ENCODE assay signal across 19 cellular contexts in the genomic region with DNA sequence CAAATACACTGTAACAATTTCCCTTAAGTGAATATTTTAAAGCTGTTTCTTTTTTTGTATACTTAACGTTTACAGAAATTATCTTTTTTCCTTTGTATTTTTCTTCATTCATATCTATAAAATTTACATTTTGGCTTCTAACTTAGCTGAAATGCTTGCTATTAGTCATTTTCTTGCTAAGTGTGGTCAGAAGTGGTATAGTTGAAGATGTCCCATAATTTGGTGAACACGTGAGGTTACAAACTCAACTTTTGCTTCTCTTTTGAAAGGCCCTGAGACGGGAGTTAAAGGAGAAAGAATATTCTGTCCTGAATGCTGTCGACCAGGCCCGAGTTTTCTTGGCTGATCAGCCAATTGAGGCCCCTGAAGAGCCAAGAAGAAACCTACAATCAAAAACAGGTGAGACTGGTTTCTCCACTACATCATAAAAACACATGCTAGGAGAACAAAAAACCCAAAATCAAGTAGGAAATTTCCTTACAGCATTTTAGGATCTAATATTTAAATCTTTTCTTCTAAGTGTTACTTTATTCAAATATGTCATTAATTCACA.
DNase-seq lines count a peak whose midpoint lies in the region; ATAC-seq, FAIRE-seq and TF ChIP-seq lines count a peak whose summit lies in the region.
"Had no signal": no experiment of that assay in that cellular context is flagged by ENCODE, and none has a peak within 500 bp of the region (broad histone marks: within the 10 kb centered on the region; RNA-seq: fewer than 3 reads in every experiment).

No MANE protein-coding gene starts in this region.

- ATAC-seq in GM19395 (IDR thresholded peaks at IDR 0.05; ENCODE audit: unreplicated experiment) (peak; percentile 60), HG03432 (IDR thresholded peaks at IDR 0.05; ENCODE audit: unreplicated experiment) (peak; percentile 57)
- ATAC-seq: gastrocnemius medialis, T-helper 17 cell had no signal

- no peak overlapping the region for H3K4me3 ChIP-seq in DOHH2 (ENCODE audit: low read length)
- H3K4me3 ChIP-seq: gastrocnemius medialis, mucosa of descending colon, testis had no signal

- H3K4me2 ChIP-seq in DOHH2 (ENCODE audit: low read length): peak overlapping the region; percentile 28

- no peaks in the 10 kb centered on the region for H3K27me3 ChIP-seq in DOHH2 (ENCODE audit: control insufficient read depth, low read length)
- H3K27me3 ChIP-seq: gastrocnemius medialis, testis had no signal

- no peaks in the 10 kb centered on the region for H3F3A ChIP-seq in DOHH2 (ENCODE audit: control insufficient read depth, insufficient read depth)

- peaks cover 19% of the 10 kb centered on the region for H3K36me3 Mint-ChIP-seq in activated naive CD8-positive, alpha-beta T cell

- H3K36me3 ChIP-seq in DOHH2 (ENCODE audit: control insufficient read depth, low read length): no peaks in the 10 kb centered on the region

- H3K27ac ChIP-seq in DOHH2 (ENCODE audit: low read depth, low read length): no peak overlapping the region
- H3K27ac ChIP-seq: gastrocnemius medialis, RWPE1, testis had no signal

- H3K27me3 Mint-ChIP-seq in activated naive CD8-positive, alpha-beta T cell: no peaks in the 10 kb centered on the region
- H3K27me3 Mint-ChIP-seq: T-helper 17 cell had no signal

- H3K4me1 Mint-ChIP-seq in activated naive CD8-positive, alpha-beta T cell (ENCODE audit: low read depth): peaks cover 42% of the 10 kb centered on the region

- H3K9me3 ChIP-seq in DOHH2 (ENCODE audit: control insufficient read depth, insufficient read depth, low read length): no peaks in the 10 kb centered on the region
- H3K9me3 ChIP-seq: Caco-2, gastrocnemius medialis, mucosa of descending colon, testis had no signal

- peaks cover 15% of the 10 kb centered on the region for H3K4me1 ChIP-seq in DOHH2 (ENCODE audit: control insufficient read depth, low read length)
- H3K4me1 ChIP-seq: Caco-2, gastrocnemius medialis, testis had no signal

- H3K9me2 ChIP-seq in DOHH2 (replicated peaks; ENCODE audit: control insufficient read depth, low read length): no peaks in the 10 kb centered on the region

- H3K4me3 Mint-ChIP-seq in activated naive CD8-positive, alpha-beta T cell: peak overlapping the region; percentile 12
- H3K4me3 Mint-ChIP-seq: T-helper 17 cell had no signal

- no peak for TF ChIP-seq CTCF in DOHH2 (IDR thresholded peaks at IDR 0.05; ENCODE audit: low read depth, low read length, poor library complexity, severe bottlenecking)
- no peak for TF ChIP-seq CTCF in D721Med (IDR thresholded peaks at IDR 0.05; ENCODE audit: insufficient read depth, missing control alignments)

- no peak for DNase-seq in UCSD-AML1 (lab: John Stamatoyannopoulos, UW; ENCODE audit: unreplicated experiment)
- DNase-seq in occipital lobe (lab: John Stamatoyannopoulos, UW): no peak
- DNase-seq in D721Med (ENCODE audit: insufficient read length, low spot score): no peak
- no peak for DNase-seq in activated naive CD4-positive, alpha-beta T cell treated with Interleukin-2 at 50 U/mL for 16 hours
- DNase-seq: activated effector memory CD4-positive, alpha-beta T cell treated with anti-CD3 and anti-CD28 coated beads, Interleukin-2, amount 50 U/mL, for 16 hours; effector CD8-positive, alpha-beta T cell; gastrocnemius medialis; mucosa of descending colon; posterior cingulate gyrus; stimulated activated CD4-positive, alpha-beta T cell treated with anti-CD3 and anti-CD28 coated beads, Interleukin-12 subunit alpha, Interleukin-12 subunit beta, amount 100 ng/mL, for 4 hours; T-helper 17 cell; testis had no signal

- no peaks in the 10 kb centered on the region for H3K9me3 Mint-ChIP-seq in activated naive CD8-positive, alpha-beta T cell (ENCODE audit: low read depth)

- H4K20me1 ChIP-seq in DOHH2 (ENCODE audit: control insufficient read depth, insufficient read depth, low read depth, low read length): no peaks in the 10 kb centered on the region

- no peak for FAIRE-seq in D721Med (lab: Jason Lieb, UNC)
- FAIRE-seq: HTR-8/SVneo had no signal

- peak overlapping the region; percentile 69 for H3K27ac Mint-ChIP-seq in activated naive CD8-positive, alpha-beta T cell
- H3K27ac Mint-ChIP-seq: T-helper 17 cell had no signal

- no peaks in the 10 kb centered on the region for H3K79me2 ChIP-seq in DOHH2 (ENCODE audit: control insufficient read depth, low read length)
